7 cellular contexts compared by ENCODE assay signal in the genomic region with DNA sequence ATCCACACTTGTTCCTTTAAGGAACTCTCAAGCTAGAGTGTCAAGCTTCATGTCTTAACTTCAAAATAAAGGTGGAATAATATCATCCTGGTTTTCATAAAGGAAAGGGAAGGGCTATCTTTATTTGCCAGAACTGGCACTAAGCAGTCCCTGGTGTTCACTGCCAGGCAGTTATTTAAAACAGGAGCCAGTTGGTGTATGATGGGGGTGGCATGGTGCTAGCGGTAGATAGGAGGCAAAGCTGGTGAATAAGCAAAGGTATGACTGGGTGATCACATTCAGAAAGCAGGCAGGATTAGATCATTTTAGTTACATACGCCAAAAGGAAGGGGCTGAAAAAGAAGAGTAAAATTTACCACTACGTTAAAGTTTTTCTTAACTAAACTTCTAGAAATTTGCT.
"Had no signal": no experiment of that assay in that cellular context is flagged by ENCODE, and none has a peak within 500 bp of the region (broad histone marks: within the 10 kb centered on the region; RNA-seq: fewer than 3 reads in every experiment).

No MANE protein-coding gene starts in this region.

- ATAC-seq: GM23338, HepG2 had no signal

- H3K9me3 ChIP-seq: HAP-1 had no signal

- H3K4me3 ChIP-seq: GM23338, HAP-1 had no signal

- H3K4me1 ChIP-seq: HAP-1 had no signal

- H3K27ac ChIP-seq: HL-60 had no signal

- H3K36me3 ChIP-seq: HAP-1 had no signal

- FAIRE-seq: H1, H54, HepG2 had no signal

- DNase-seq: KG1 had no signal
